In genomic region chr12:27132118-27132517, GRCh38 we compare ENCODE assay signal across 9 cellular contexts. TPM values are rescaled to one million over a fixed set of nuclear protein-coding genes. Genes with fewer than 3 reads are reported as not detected.
"Had no signal": no experiment of that assay in that cellular context is flagged by ENCODE, and none has a peak within 500 bp of the region (broad histone marks: within the 10 kb centered on the region; RNA-seq: fewer than 3 reads in every experiment).

No MANE protein-coding gene starts in this region.

RNA-seq across cellular contexts. Expression of gene C12orf71, which starts 49.7 kb away (rescaled TPM):
- polyA plus RNA-seq: neural cell, ovary, pancreas, psoas muscle, right cardiac atrium, sigmoid colon, small intestine, smooth muscle cell, spleen had no signal
